In genomic region chr15:60391722-60392340, GRCh38 we compare ENCODE assay signal across 11 cellular contexts. TPM values are rescaled to one million over a fixed set of nuclear protein-coding genes. Genes with fewer than 3 reads are reported as not detected.
DNase-seq lines count a peak whose midpoint lies in the region; ATAC-seq and TF ChIP-seq lines count a peak whose summit lies in the region.
"Had no signal": no experiment of that assay in that cellular context is flagged by ENCODE, and none has a peak within 500 bp of the region (broad histone marks: within the 10 kb centered on the region; RNA-seq: fewer than 3 reads in every experiment).

No MANE protein-coding gene starts in this region.

- ATAC-seq in GM18502 (IDR thresholded peaks at IDR 0.05; ENCODE audit: poor library complexity, unreplicated experiment), result no peak
- ATAC-seq in GM21515 (IDR thresholded peaks at IDR 0.05; ENCODE audit: unreplicated experiment), result no peak
- no peak for ATAC-seq in GM21717 (IDR thresholded peaks at IDR 0.05; ENCODE audit: unreplicated experiment)

- H3K4me1 Mint-ChIP-seq in nephron, result peaks cover 86% of the 10 kb centered on the region

- peaks cover 68% of the 10 kb centered on the region for H3K4me1 ChIP-seq in ACC112 (ENCODE audit: control insufficient read depth, insufficient read depth, low read length, unreplicated experiment)
- H3K4me1 ChIP-seq in duodenal mucosa (ENCODE audit: control insufficient read depth in 1 of 2, insufficient read depth in 2 of 2, low read length in 2 of 2), result peaks cover 80 to 86% of the 10 kb centered on the region in 2 donors

- H3K27me3 Mint-ChIP-seq in nephron (ENCODE audit: low read depth), result no peaks in the 10 kb centered on the region
- H3K27me3 Mint-ChIP-seq: memory B cell had no signal

- no peaks in the 10 kb centered on the region for H3K9me3 Mint-ChIP-seq in nephron
- H3K9me3 Mint-ChIP-seq: memory B cell had no signal

- H3K9me3 ChIP-seq in duodenal mucosa (ENCODE audit: control insufficient read depth in 1 of 2, low read length in 2 of 2), result no peaks in the 10 kb centered on the region

- H3K27me3 ChIP-seq in ACC112 (ENCODE audit: insufficient read depth, low read length) (no peaks in the 10 kb centered on the region), duodenal mucosa (ENCODE audit: control insufficient read depth in 1 of 2, insufficient read depth in 2 of 2, low read length in 2 of 2) (no peaks in the 10 kb centered on the region), dorsolateral prefrontal cortex (peaks cover 0 to 20% (median 0%) of the 10 kb centered on the region in 45 donors)
- H3K27me3 ChIP-seq: cardiac muscle cell had no signal

- no peak overlapping the region for H2AFZ ChIP-seq in ACC112 (ENCODE audit: low read length, unreplicated experiment)

- peaks cover 57% of the 10 kb centered on the region for H3K36me3 ChIP-seq in ACC112 (ENCODE audit: insufficient read depth, low read length)
- H3K36me3 ChIP-seq in duodenal mucosa (ENCODE audit: control insufficient read depth in 1 of 2, insufficient read depth in 2 of 2, low read length in 2 of 2), result peaks cover 14 to 15% of the 10 kb centered on the region in 2 donors
- H3K36me3 ChIP-seq: cardiac muscle cell had no signal

- H3K27ac ChIP-seq in ACC112 (ENCODE audit: low read depth, low read length), result peak overlapping the region; percentile 98
- peak overlapping the region; percentile 60 for H3K27ac ChIP-seq in duodenal mucosa (ENCODE audit: low read depth, low read length)
- H3K27ac ChIP-seq in dorsolateral prefrontal cortex, result peak overlapping the region in 4 of 59 donors; percentile 5 to 30 (median 7)
- H3K27ac ChIP-seq: cardiac muscle cell had no signal

- intact Hi-C loops in dorsolateral prefrontal cortex (cut with DNase I), result no loop called here

- H3K79me2 ChIP-seq in ACC112 (ENCODE audit: control insufficient read depth, insufficient read depth, low read length, unreplicated experiment), result peaks cover 97% of the 10 kb centered on the region

- H3K36me3 Mint-ChIP-seq in nephron (ENCODE audit: low read depth), result peaks cover 22% of the 10 kb centered on the region

- DNase-seq in LoVo (ENCODE audit: low spot score) (peak; percentile 58), dorsolateral prefrontal cortex (no peak)
- DNase-seq: NCI-H1436 treated with DMSO at 0.1 percent for 48 hours had no signal

- H3K27ac Mint-ChIP-seq in nephron, result peak overlapping the region; percentile 83 to 93 (median 92)

- H3K4me3 ChIP-seq in ACC112 (ENCODE audit: low read depth, low read length) (peak overlapping the region; percentile 95), duodenal mucosa (ENCODE audit: low read depth in 1 of 2, low read length in 2 of 2) (peak overlapping the region; percentile 34 to 57), dorsolateral prefrontal cortex (no peak overlapping the region)
- H3K4me3 ChIP-seq: cardiac muscle cell had no signal

- peak overlapping the region; percentile 4 to 37 for H3K9ac ChIP-seq in duodenal mucosa (ENCODE audit: low read depth in 1 of 2, low read length in 2 of 2)

- peak overlapping the region; percentile 20 to 66 (median 33) for H3K4me3 Mint-ChIP-seq in nephron
- H3K4me3 Mint-ChIP-seq: memory B cell had no signal

- TF ChIP-seq CTCF in nephron (IDR thresholded peaks at IDR 0.05; ENCODE audit: unreplicated experiment in 3 of 3) (no peak), dorsolateral prefrontal cortex (IDR thresholded peaks at IDR 0.05 in 54 of 56, conservative IDR thresholded peaks at IDR 0.05 in 2 of 56; ENCODE audit: low read depth in 1 of 56, partially characterized antibody in 56 of 56) (no peak)

RNA-seq across cellular contexts. Expression of gene ANXA2, which starts 6.0 kb away (rescaled TPM):
- 10 to 100 TPM; 10.1 to 90.4 (median 28.3) TPM for total RNA-seq in dorsolateral prefrontal cortex

Comparison
In these comparisons a context has a peak if more than half of its experiments do, and no peak if none do; other contexts are left out.
1. H3K4me3 ChIP-seq: peak in ACC112 (single experiment) and duodenal mucosa (2 of 2); none in dorsolateral prefrontal cortex (0 of 59).